Comparison of ENCODE assay signal across 1 cellular context in genomic region chr16:46712911-46713310, GRCh38.
TF ChIP-seq lines count a peak whose summit lies in the region.

No MANE protein-coding gene starts in this region.

TF ChIP-seq in K562, 482 proteins besides CTCF, POLR2A, EP300 and RAD21:
- peak; percentile 25; the same call in 1 of the 2 replicates for TF ChIP-seq CEBPB (tag; IDR thresholded peaks at IDR 0.05)
- no peak for TF ChIP-seq MEF2A (IDR thresholded peaks at IDR 0.05; ENCODE audit: control insufficient read depth, low read depth, low read length)
